In the genomic region with DNA sequence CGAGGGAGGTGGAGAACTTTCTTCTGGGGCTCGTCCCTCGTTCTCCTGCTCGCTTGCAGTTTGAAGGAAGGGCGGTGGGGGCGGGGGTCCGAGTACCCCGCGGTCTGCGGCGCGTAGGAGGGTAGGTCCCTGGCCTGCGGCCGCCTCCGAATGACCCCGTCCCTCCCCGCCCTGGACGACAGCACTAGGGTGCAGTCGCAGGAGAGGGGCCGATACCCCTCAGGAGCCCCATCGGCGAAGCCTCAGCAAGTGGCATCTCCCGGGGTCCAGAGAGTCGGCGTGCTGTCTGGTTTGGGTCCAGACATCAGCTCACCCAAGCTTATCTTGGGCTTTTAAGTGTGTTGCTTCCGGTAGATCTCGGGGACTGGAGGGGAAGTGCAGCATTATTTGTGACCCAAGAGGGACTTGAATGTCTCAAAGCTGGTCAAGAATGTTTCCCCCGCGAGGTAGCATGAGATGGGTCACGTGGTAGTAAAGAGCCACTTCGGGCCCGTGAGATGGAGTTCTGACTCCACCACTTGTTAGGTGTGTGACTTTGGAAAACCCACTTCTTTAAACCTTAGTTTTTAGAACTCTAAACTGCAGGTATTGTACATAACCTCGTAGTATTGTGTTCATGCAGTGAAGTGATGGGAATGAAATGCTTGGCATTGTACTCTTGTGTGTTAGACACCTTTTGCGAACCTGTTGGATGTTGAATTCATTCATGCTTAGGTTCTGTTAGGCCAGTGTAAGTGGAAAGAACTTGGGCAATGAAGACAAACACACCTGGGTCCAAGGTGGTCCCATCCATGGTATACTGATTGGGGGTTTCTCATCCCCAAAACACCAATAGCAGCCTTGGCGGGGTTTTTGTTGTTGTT, we compare ENCODE assay signal across 8 cellular contexts. TPM values are rescaled to one million over a fixed set of nuclear protein-coding genes. Genes with fewer than 3 reads are reported as not detected.
DNase-seq lines count a peak whose midpoint lies in the region; ATAC-seq and TF ChIP-seq lines count a peak whose summit lies in the region.

No MANE protein-coding gene starts in this region.

- no peak for TF ChIP-seq RAD21 in HCT116 (IDR thresholded peaks at IDR 0.05; ENCODE audit: low read depth)

- no peaks in the 10 kb centered on the region for H3K27me3 ChIP-seq in HCT116 (ENCODE audit: insufficient read depth, low read length)
- H3K27me3 ChIP-seq in trophoblast cell (ENCODE audit: insufficient read depth, low read length), result no peaks in the 10 kb centered on the region

- H4K8ac ChIP-seq in trophoblast cell (ENCODE audit: low read depth, low read length), result peak overlapping the region; percentile 99

- H3K9me3 Mint-ChIP-seq in activated T-helper 2 cell treated with anti-CD3 and anti-CD28 coated beads, Interferon-gamma antibody, Interleukin-2, Interleukin-4, amounts not matched to agents 10 μg/mL and 5 μg/mL and 100 μg/mL, durations not matched to agents 14 hours and 24 hours and 36 hours, result no peaks in the 10 kb centered on the region

- CTCF ChIA-PET in HCT116 (lab: Charles Lee), result interaction anchor here (1.2 kb wide), 1 partner anchor 175 kb away, joined by 3 read pairs; no protein-coding TSS in a partner anchor

- BruUV-seq in HCT116 (replicated peaks; lab: Mats Ljungman, UMichigan), result no TSS peak

- WGBS in trophoblast cell (ENCODE audit: extremely low coverage, insufficient coverage, insufficient read length), result no CpG with 5 or more reads among the region's 35 CpGs

- RAD21 ChIA-PET in HCT116 (lab: Charles Lee; ENCODE audit: low non-redundant PET in 1 of 2, low total read pairs in 2 of 2, uncharacterized antibody in 2 of 2, unreplicated experiment in 2 of 2), result no interaction called here

- peak overlapping the region; percentile 79 for H3K4me3 Mint-ChIP-seq in activated T-helper 2 cell treated with anti-CD3 and anti-CD28 coated beads, Interferon-gamma antibody, Interleukin-2, Interleukin-4, amounts not matched to agents 10 μg/mL and 5 μg/mL and 100 μg/mL, durations not matched to agents 14 hours and 24 hours and 36 hours (ENCODE audit: low read depth)

- H2AFZ ChIP-seq in HCT116 (ENCODE audit: low read depth, low read length, poor library complexity, severe bottlenecking) (no peak overlapping the region), trophoblast cell (ENCODE audit: insufficient read depth, low read length, poor library complexity) (peak overlapping the region; percentile 98)

- no peaks in the 10 kb centered on the region for H3K9me2 ChIP-seq in HCT116 (ENCODE audit: insufficient read depth)

- peak overlapping the region; percentile 91 for H2BK5ac ChIP-seq in trophoblast cell (ENCODE audit: low read depth, low read length, poor library complexity)

- no peak for TF ChIP-seq POLR2A in HCT116 (IDR thresholded peaks at IDR 0.05; ENCODE audit: borderline replicate concordance, extremely low read depth, insufficient read depth, insufficient read length)

- peak overlapping the region; percentile 75 for H3K4me2 ChIP-seq in HCT116 (ENCODE audit: low read length)
- H3K4me2 ChIP-seq in trophoblast cell (ENCODE audit: low read length), result peak overlapping the region; percentile 72

- TF ChIP-seq CTCF in HCT116 (IDR thresholded peaks at IDR 0.05 in 2 of 3, conservative IDR thresholded peaks at IDR 0.05 in 1 of 3; ENCODE audit: borderline replicate concordance in 1 of 3, insufficient read depth in 1 of 3, low read depth in 2 of 3, low read length in 2 of 3), result no peak

- peaks cover 50% of the 10 kb centered on the region for H3K27me3 Mint-ChIP-seq in activated T-helper 2 cell treated with anti-CD3 and anti-CD28 coated beads, Interferon-gamma antibody, Interleukin-2, Interleukin-4, amounts not matched to agents 10 μg/mL and 5 μg/mL and 100 μg/mL, durations not matched to agents 14 hours and 24 hours and 36 hours (ENCODE audit: low read depth)

- intact Hi-C loops in HCT116 (cut with micrococcal nuclease) (loop anchor here (5.0 to 10.0 kb wide), 2 partner anchors 361 to 1043 kb away; no protein-coding TSS in a partner anchor), Right ventricle myocardium superior (cut with DNase I) (loop anchor here (2.0 kb wide), 1 partner anchor 175 kb away; no protein-coding TSS in a partner anchor)
- intact Hi-C loops in activated T-helper 2 cell treated with anti-CD3 and anti-CD28 coated beads, Interferon-gamma antibody, Interleukin-2, Interleukin-4, amounts not matched to agents 10 μg/mL and 5 μg/mL and 100 μg/mL, durations not matched to agents 14 hours and 24 hours and 36 hours (cut with micrococcal nuclease), result loop anchor here (1.0 to 5.0 kb wide), 5 partner anchors 21 to 452 kb away; partner anchors contain the start of genes LYRM2 and RRAGD

- peaks cover 7% of the 10 kb centered on the region for H3K79me1 ChIP-seq in trophoblast cell (ENCODE audit: low read length)

- H3K14ac ChIP-seq in trophoblast cell (ENCODE audit: low read length), result peak overlapping the region; percentile 95

- H3K36me3 ChIP-seq in HCT116 (ENCODE audit: control insufficient read depth in 1 of 2, insufficient read depth in 2 of 2, low read length in 2 of 2) (no peaks in the 10 kb centered on the region), trophoblast cell (ENCODE audit: control insufficient read depth in 1 of 2, insufficient read depth in 2 of 2, low read length in 2 of 2) (peaks cover 0 to 1% of the 10 kb centered on the region in 2 experiments)

- peak overlapping the region; percentile 51; the same call in 1 of the 2 replicates for H3K27ac ChIP-seq in HCT116 (ENCODE audit: low read depth, low read length)
- no peak overlapping the region for H3K27ac ChIP-seq in trophoblast cell (ENCODE audit: low read depth, low read length)

- H3K9ac ChIP-seq in HCT116 (ENCODE audit: low read length) (peak overlapping the region; percentile 65), trophoblast cell (ENCODE audit: low read length) (peak overlapping the region; percentile 64)

- peaks cover 14% of the 10 kb centered on the region for H3K4me1 Mint-ChIP-seq in activated T-helper 2 cell treated with anti-CD3 and anti-CD28 coated beads, Interferon-gamma antibody, Interleukin-2, Interleukin-4, amounts not matched to agents 10 μg/mL and 5 μg/mL and 100 μg/mL, durations not matched to agents 14 hours and 24 hours and 36 hours (ENCODE audit: low read depth)

- H3K23ac ChIP-seq in trophoblast cell (ENCODE audit: low read length), result no peak overlapping the region

- POLR2A ChIA-PET in HCT116 (lab: Charles Lee), result no interaction called here

- H3K36me3 Mint-ChIP-seq in activated T-helper 2 cell treated with anti-CD3 and anti-CD28 coated beads, Interferon-gamma antibody, Interleukin-2, Interleukin-4, amounts not matched to agents 10 μg/mL and 5 μg/mL and 100 μg/mL, durations not matched to agents 14 hours and 24 hours and 36 hours (ENCODE audit: low read depth), result no peaks in the 10 kb centered on the region

- no peak overlapping the region for H2AK5ac ChIP-seq in trophoblast cell (ENCODE audit: low read length)

- peaks cover 0 to 20% of the 10 kb centered on the region in 2 experiments; a peak in 2 of 4 replicates for H3K4me1 ChIP-seq in HCT116 (ENCODE audit: control insufficient read depth in 1 of 2, insufficient read depth in 2 of 2, low read length in 2 of 2)
- peaks cover 3 to 5% of the 10 kb centered on the region in 2 experiments for H3K4me1 ChIP-seq in trophoblast cell (ENCODE audit: control insufficient read depth in 1 of 2, insufficient read depth in 2 of 2, low read length in 2 of 2)

- H3K27ac Mint-ChIP-seq in activated T-helper 2 cell treated with anti-CD3 and anti-CD28 coated beads, Interferon-gamma antibody, Interleukin-2, Interleukin-4, amounts not matched to agents 10 μg/mL and 5 μg/mL and 100 μg/mL, durations not matched to agents 14 hours and 24 hours and 36 hours, result no peak overlapping the region

- no peak for ATAC-seq in HCT116
- peak; percentile 49 for ATAC-seq in Right ventricle myocardium superior (ENCODE audit: poor library complexity)
- ATAC-seq in GM18520 (IDR thresholded peaks at IDR 0.05; ENCODE audit: unreplicated experiment), result no peak

- DNase-seq in ELF-1 (ENCODE audit: low read depth, low spot score) (peak; percentile 32), HCT116 (ENCODE audit: low read depth, low spot score) (no peak), NCI-H524 treated with DMSO at 0.1 percent for 48 hours (lab: John Stamatoyannopoulos, UW) (peak; percentile 31), Right ventricle myocardium superior (peak; percentile 43), trophoblast cell (peak; percentile 19 to 63), dermis blood vessel endothelial cell (no peak)
- no peak for DNase-seq in activated T-helper 2 cell treated with anti-CD3 and anti-CD28 coated beads, Interferon-gamma antibody, Interleukin-2, Interleukin-4, amounts not matched to agents 10 μg/mL and 5 μg/mL and 100 μg/mL, durations not matched to agents 14 hours and 24 hours and 36 hours (ENCODE audit: low spot score)

- no peaks in the 10 kb centered on the region for H4K20me1 ChIP-seq in HCT116 (ENCODE audit: insufficient read depth)

- H3K4me3 ChIP-seq in HCT116 (replicated peaks in 1 of 2; ENCODE audit: low read depth in 1 of 2, low read length in 2 of 2) (peak overlapping the region; percentile 55 to 61), trophoblast cell (ENCODE audit: low read depth, low read length) (peak overlapping the region; percentile 79)

- H2BK12ac ChIP-seq in trophoblast cell (ENCODE audit: low read length), result peak overlapping the region; percentile 90

- H3K18ac ChIP-seq in trophoblast cell (ENCODE audit: low read length), result peak overlapping the region; percentile 100

- H3K79me2 ChIP-seq in HCT116 (ENCODE audit: insufficient read depth, low read length) (no peaks in the 10 kb centered on the region), trophoblast cell (ENCODE audit: control insufficient read depth, insufficient read depth, low read length, poor library complexity) (peaks cover 7% of the 10 kb centered on the region)

- H3K9me3 ChIP-seq in HCT116 (ENCODE audit: control insufficient read depth in 1 of 2, insufficient read depth in 1 of 2, low read depth in 1 of 2, low read length in 2 of 2), result no peaks in the 10 kb centered on the region
- no peaks in the 10 kb centered on the region for H3K9me3 ChIP-seq in trophoblast cell (ENCODE audit: insufficient read depth, low read depth, low read length)

- H2BK120ac ChIP-seq in trophoblast cell (ENCODE audit: insufficient read depth, low read length, poor library complexity), result peak overlapping the region; percentile 93

- peak overlapping the region; percentile 87 for H4K12ac ChIP-seq in trophoblast cell (ENCODE audit: low read depth, low read length)

- peak overlapping the region; percentile 98 for H4K91ac ChIP-seq in trophoblast cell (ENCODE audit: low read depth, low read length)

- H3K4ac ChIP-seq in trophoblast cell (ENCODE audit: low read depth, low read length), result peak overlapping the region; percentile 83

RNA-seq across cellular contexts. Expression of gene ANKRD6, which starts 0.9 kb away (rescaled TPM):
- total RNA-seq in HCT116 (2021; ENCODE audit: unreplicated experiment) (9.9 TPM), Right ventricle myocardium superior (15.0 TPM), dermis blood vessel endothelial cell (12.1 and 13.6 TPM in 2 replicates)
- polyA plus RNA-seq in HCT116 (2012), result 6.6 and 7.1 TPM in 2 replicates
- 2.2 TPM in 2 replicates for total RNA-seq in activated T-helper 2 cell treated with anti-CD3 and anti-CD28 coated beads, Interferon-gamma antibody, Interleukin-2, Interleukin-4, amounts not matched to agents 10 μg/mL and 5 μg/mL and 100 μg/mL, durations not matched to agents 14 hours and 24 hours and 36 hours
- polyA plus RNA-seq in trophoblast cell (2013), result 25.4 and 27.8 TPM in 2 replicates

RNA-seq across cellular contexts. Expression of gene RRAGD, which starts 21.8 kb away (rescaled TPM):
- total RNA-seq in HCT116 (2021; ENCODE audit: unreplicated experiment) (15.9 TPM), Right ventricle myocardium superior (130 TPM), dermis blood vessel endothelial cell (0.51 and 1.2 TPM in 2 replicates)
- 7.7 and 7.8 TPM in 2 replicates for polyA plus RNA-seq in HCT116 (2012)
- total RNA-seq in activated T-helper 2 cell treated with anti-CD3 and anti-CD28 coated beads, Interferon-gamma antibody, Interleukin-2, Interleukin-4, amounts not matched to agents 10 μg/mL and 5 μg/mL and 100 μg/mL, durations not matched to agents 14 hours and 24 hours and 36 hours, result 6.3 and 7.2 TPM in 2 replicates
- 0.85 and 1.0 TPM in 2 replicates for polyA plus RNA-seq in trophoblast cell (2013)

Comparison
In these comparisons a context has a peak if more than half of its experiments do, and no peak if none do; other contexts are left out.
1. DNase-seq: peak in ELF-1 (single experiment), NCI-H524 treated with DMSO at 0.1 percent for 48 hours (single experiment), Right ventricle myocardium superior (single experiment) and trophoblast cell (2 of 2); none in HCT116 (single experiment), activated T-helper 2 cell treated with anti-CD3 and anti-CD28 coated beads, Interferon-gamma antibody, Interleukin-2, Interleukin-4, amounts not matched to agents 10 μg/mL and 5 μg/mL and 100 μg/mL, durations not matched to agents 14 hours and 24 hours and 36 hours (single experiment) and dermis blood vessel endothelial cell (single experiment).